Comparison of ENCODE assay signal across 24 cellular contexts in genomic region chr18:25288340-25288955, GRCh38.
DNase-seq lines count a peak whose midpoint lies in the region; ATAC-seq, FAIRE-seq and TF ChIP-seq lines count a peak whose summit lies in the region.
"Had no signal": no experiment of that assay in that cellular context is flagged by ENCODE, and none has a peak within 500 bp of the region (broad histone marks: within the 10 kb centered on the region; RNA-seq: fewer than 3 reads in every experiment).

No MANE protein-coding gene starts in this region.

- H3K27ac Mint-ChIP-seq in astrocyte (ENCODE audit: unreplicated experiment), result peak overlapping the region; percentile 97
- H3K27ac Mint-ChIP-seq: activated CD4-positive, alpha-beta T cell treated with anti-CD3 and anti-CD28 coated beads, Interleukin-2, amount 10 ng/mL, durations not matched to agents 7 days and 5 days; naive thymus-derived CD8-positive, alpha-beta T cell; T-cell had no signal

- H3K4me2 ChIP-seq in astrocyte (ENCODE audit: low read length) (peak overlapping the region; percentile 79), smooth muscle cell (peak overlapping the region; percentile 78)

- H3F3A ChIP-seq in smooth muscle cell (ENCODE audit: low read depth), result peaks cover 16% of the 10 kb centered on the region

- FAIRE-seq in astrocyte (lab: Jason Lieb, UNC) (no peak), H54 (lab: Jason Lieb, UNC) (no peak)
- FAIRE-seq: islet of Langerhans had no signal

- H3K4me1 ChIP-seq in astrocyte (ENCODE audit: insufficient read depth, low read length), result peaks cover 20% of the 10 kb centered on the region
- peaks cover 5 to 19% of the 10 kb centered on the region in 2 donors for H3K4me1 ChIP-seq in lung (ENCODE audit: control insufficient read depth in 2 of 2, insufficient read depth in 2 of 2, low read length in 2 of 2)
- peaks cover 53% of the 10 kb centered on the region for H3K4me1 ChIP-seq in smooth muscle cell (ENCODE audit: low read depth)
- H3K4me1 ChIP-seq: BE2C had no signal

- whole genome bisulfite sequencing in lung, 2 donors, result 79 to 80% methylated on average over 4 of the region's 4 CpGs
- 83% methylated on average over 4 of the region's 4 CpGs for WGBS in smooth muscle cell (ENCODE audit: low lambda C conversion rate)

- DNase-seq in M059J (ENCODE audit: low read depth) (peak; percentile 10), astrocyte (ENCODE audit: low read depth) (no peak), lung (ENCODE audit: low spot score) (no peak), smooth muscle cell (lab: John Stamatoyannopoulos, UW; ENCODE audit: unreplicated experiment) (no peak), H54 (ENCODE audit: insufficient read length, low spot score) (no peak)
- no peak for DNase-seq in activated CD8-positive, alpha-beta memory T cell treated with anti-CD3 and anti-CD28 coated beads, Interleukin-2, amount 50 U/mL, for 48 hours
- DNase-seq in activated CD4-positive, alpha-beta T cell treated with anti-CD3 and anti-CD28 coated beads for 4 hours, result no peak
- DNase-seq: activated CD4-positive, alpha-beta T cell treated with anti-CD3 and anti-CD28 coated beads, Interleukin-2, amount 10 ng/mL, durations not matched to agents 7 days and 5 days; activated gamma-delta T cell treated with Interleukin-2 at 50 U/mL for 16 hours; BE2C; COR-L47; hippocampal formation; MV-4-11; naive thymus-derived CD8-positive, alpha-beta T cell; NCI-H1694 treated with DMSO at 0.1 percent for 48 hours; NCI-H345; posterior cingulate gyrus; stimulated activated CD4-positive, alpha-beta T cell treated with anti-CD3 and anti-CD28 coated beads, Interleukin-15, amount 100 ng/mL, for 24 hours; T-cell; thyroid gland had no signal

- H3K27me3 ChIP-seq in astrocyte (ENCODE audit: insufficient read depth, low read length) (no peaks in the 10 kb centered on the region), lung (ENCODE audit: control insufficient read depth, insufficient read depth) (no peaks in the 10 kb centered on the region), smooth muscle cell (ENCODE audit: low read depth) (no peaks in the 10 kb centered on the region)
- H3K27me3 ChIP-seq: BE2C, thyroid gland had no signal

- H3K36me3 ChIP-seq in astrocyte (ENCODE audit: insufficient read depth, low read length) (no peaks in the 10 kb centered on the region), lung (ENCODE audit: control insufficient read depth in 2 of 2, insufficient read depth in 2 of 2, low read length in 2 of 2) (no peaks in the 10 kb centered on the region), smooth muscle cell (ENCODE audit: low read depth) (no peaks in the 10 kb centered on the region)
- H3K36me3 ChIP-seq: BE2C, thyroid gland had no signal

- H3K9me3 ChIP-seq in astrocyte (ENCODE audit: insufficient read depth, low read depth, low read length) (no peaks in the 10 kb centered on the region), lung (ENCODE audit: control insufficient read depth in 2 of 2, insufficient read depth in 1 of 2, low read length in 1 of 2) (no peaks in the 10 kb centered on the region), smooth muscle cell (replicated peaks; ENCODE audit: low read depth) (no peaks in the 10 kb centered on the region)
- H3K9me3 ChIP-seq: BE2C, thyroid gland had no signal

- H3K4me1 Mint-ChIP-seq in astrocyte (ENCODE audit: low read depth, unreplicated experiment), result peaks cover 13% of the 10 kb centered on the region
- H3K4me1 Mint-ChIP-seq: activated CD4-positive, alpha-beta T cell treated with anti-CD3 and anti-CD28 coated beads, Interleukin-2, amount 10 ng/mL, durations not matched to agents 7 days and 5 days; central memory CD8-positive, alpha-beta T cell; naive thymus-derived CD8-positive, alpha-beta T cell; T-cell had no signal

- ATAC-seq in lung (ENCODE audit: insufficient read depth, low FRiP score), result peak; percentile 23
- ATAC-seq: HCT116; naive thymus-derived CD8-positive, alpha-beta T cell; T-cell had no signal

- H3K27ac ChIP-seq in astrocyte (ENCODE audit: low read depth, low read length) (peak overlapping the region; percentile 86), lung (ENCODE audit: low read depth in 1 of 2, low read length in 1 of 2) (no peak overlapping the region), smooth muscle cell (ENCODE audit: low read depth) (peak overlapping the region; percentile 97)
- H3K27ac ChIP-seq: HL-60, thyroid gland had no signal

- H3K79me2 ChIP-seq in astrocyte (ENCODE audit: insufficient read depth, low read length), result no peaks in the 10 kb centered on the region
- H3K79me2 ChIP-seq in smooth muscle cell (ENCODE audit: low read depth), result peaks cover 17% of the 10 kb centered on the region

- H3K9ac ChIP-seq in astrocyte (ENCODE audit: low read length) (peak overlapping the region; percentile 59), smooth muscle cell (ENCODE audit: low read depth) (peak overlapping the region; percentile 92)

- H3K27me3 Mint-ChIP-seq in astrocyte (ENCODE audit: low read depth, unreplicated experiment), result no peaks in the 10 kb centered on the region
- H3K27me3 Mint-ChIP-seq: activated CD4-positive, alpha-beta T cell treated with anti-CD3 and anti-CD28 coated beads, Interleukin-2, amount 10 ng/mL, durations not matched to agents 7 days and 5 days had no signal

- no peaks in the 10 kb centered on the region for H3K9me3 Mint-ChIP-seq in astrocyte (ENCODE audit: unreplicated experiment)
- H3K9me3 Mint-ChIP-seq: activated CD4-positive, alpha-beta T cell treated with anti-CD3 and anti-CD28 coated beads, Interleukin-2, amount 10 ng/mL, durations not matched to agents 7 days and 5 days; central memory CD8-positive, alpha-beta T cell; naive thymus-derived CD8-positive, alpha-beta T cell; T-cell had no signal

- no peak overlapping the region for H3K4me3 Mint-ChIP-seq in astrocyte (ENCODE audit: unreplicated experiment)
- H3K4me3 Mint-ChIP-seq: activated CD4-positive, alpha-beta T cell treated with anti-CD3 and anti-CD28 coated beads, Interleukin-2, amount 10 ng/mL, durations not matched to agents 7 days and 5 days; central memory CD8-positive, alpha-beta T cell; naive thymus-derived CD8-positive, alpha-beta T cell; T-cell had no signal

- H2AFZ ChIP-seq in astrocyte (ENCODE audit: low read depth, low read length) (no peak overlapping the region), smooth muscle cell (ENCODE audit: low read depth) (no peak overlapping the region)

- H3K4me3 ChIP-seq in astrocyte (ENCODE audit: insufficient read depth, low read depth, low read length) (peak overlapping the region; percentile 43), lung (no peak overlapping the region), smooth muscle cell (peak overlapping the region; percentile 14)
- H3K4me3 ChIP-seq: thyroid gland had no signal

- H4K20me1 ChIP-seq in astrocyte (ENCODE audit: insufficient read depth, low read length) (no peaks in the 10 kb centered on the region), smooth muscle cell (ENCODE audit: low read depth) (peaks cover 12% of the 10 kb centered on the region)

- H3K36me3 Mint-ChIP-seq in astrocyte (ENCODE audit: low read depth, unreplicated experiment), result no peaks in the 10 kb centered on the region
- H3K36me3 Mint-ChIP-seq: naive thymus-derived CD8-positive, alpha-beta T cell; T-cell had no signal

- TF ChIP-seq POLR2A in H54 (IDR thresholded peaks at IDR 0.05; ENCODE audit: low read depth, low read length), result no peak

- no peak for TF ChIP-seq CTCF in astrocyte (IDR thresholded peaks at IDR 0.05; ENCODE audit: insufficient read depth, low read depth, low read length)
- TF ChIP-seq CTCF in lung (IDR thresholded peaks at IDR 0.05; ENCODE audit: control extremely low read depth, extremely low read depth), result no peak
- TF ChIP-seq CTCF in smooth muscle cell (IDR thresholded peaks at IDR 0.05; ENCODE audit: borderline replicate concordance, insufficient read depth, poor library complexity, severe bottlenecking), result no peak

Comparison
In these comparisons a context has a peak if more than half of its experiments do, and no peak if none do; other contexts are left out.
1. H3K27ac ChIP-seq: peak in astrocyte (single experiment) and smooth muscle cell (single experiment); none in lung (0 of 2).